Comparison of ENCODE assay signal across 8 cellular contexts in the genomic region with DNA sequence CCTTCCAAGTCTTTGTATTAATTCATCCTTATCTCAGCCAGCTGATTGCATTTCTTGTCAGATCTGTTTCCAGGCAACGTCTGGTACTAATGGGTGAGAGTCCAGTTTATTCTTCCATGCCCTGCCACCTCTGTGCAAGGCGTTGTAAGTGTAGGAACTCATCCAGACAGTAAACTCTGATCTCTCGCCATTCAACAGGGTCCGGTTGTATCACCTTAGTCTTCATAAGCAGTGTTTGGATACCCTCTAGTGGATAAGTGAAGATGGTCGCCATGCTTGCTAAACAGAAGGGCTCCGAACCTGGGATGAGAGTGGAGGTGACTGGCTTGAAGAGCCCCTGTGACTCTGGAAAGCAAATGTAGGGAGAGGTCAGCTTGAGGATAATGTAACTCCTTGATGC. TPM values are rescaled to one million over a fixed set of nuclear protein-coding genes. Genes with fewer than 3 reads are reported as not detected.
DNase-seq lines count a peak whose midpoint lies in the region; ATAC-seq and TF ChIP-seq lines count a peak whose summit lies in the region.

No MANE protein-coding gene starts in this region.

- H3K9me3 ChIP-seq in right lobe of liver = no peaks in the 10 kb centered on the region

- peak; percentile 30 to 54 (median 40) for TF ChIP-seq CTCF in right lobe of liver (IDR thresholded peaks at IDR 0.05)

- WGBS in right lobe of liver (ENCODE audit: insufficient coverage, low coverage, low lambda C conversion rate, missing lambda C conversion rate) = 19% methylated on average over 6 of the region's 6 CpGs

- no peaks in the 10 kb centered on the region for H3K27me3 ChIP-seq in right lobe of liver

- no peaks in the 10 kb centered on the region for H3K36me3 ChIP-seq in right lobe of liver

- H3K4me3 ChIP-seq in right lobe of liver = no peak overlapping the region

- peak; percentile 3 for DNase-seq in NCI-H1436 (lab: John Stamatoyannopoulos, UW)
- no peak for DNase-seq in NCI-H1436 treated with DMSO at 0.1 percent for 48 hours (lab: John Stamatoyannopoulos, UW)
- peak; percentile 65 for DNase-seq in OCI-M1 (lab: John Stamatoyannopoulos, UW)
- DNase-seq in cerebellar nuclear complex (lab: John Stamatoyannopoulos, UW) = peak; percentile 49 to 81
- DNase-seq in right lobe of liver = peak in 1 of 3 donors; percentile 58
- DNase-seq in effector CD4-positive, alpha-beta T cell = no peak

- no peak overlapping the region for H3K27ac ChIP-seq in right lobe of liver

- intact Hi-C loops in right lobe of liver (cut with DNase I) = no loop called here

- no peak for TF ChIP-seq POLR2A in right lobe of liver (IDR thresholded peaks at IDR 0.05)

- ATAC-seq in HG02610 (IDR thresholded peaks at IDR 0.05; ENCODE audit: unreplicated experiment) (peak; percentile 61), right lobe of liver (peak; percentile 65 to 91 (median 84)), GM21390 (IDR thresholded peaks at IDR 0.05; ENCODE audit: unreplicated experiment) (no peak)

- H3K4me1 ChIP-seq in right lobe of liver = peaks cover 0 to 28% (median 5%) of the 10 kb centered on the region in 4 donors

RNA-seq across cellular contexts. Expression of gene CMTM7, which starts 51.6 kb away (rescaled TPM):
- 1 to 10 TPM; 2.7 to 9.8 (median 5.0) TPM for total RNA-seq in right lobe of liver

Comparison
In these comparisons a context has a peak if more than half of its experiments do, and no peak if none do; other contexts are left out.
1. DNase-seq: peak in NCI-H1436 (single experiment), OCI-M1 (single experiment) and cerebellar nuclear complex (2 of 2); none in NCI-H1436 treated with DMSO at 0.1 percent for 48 hours (single experiment) and effector CD4-positive, alpha-beta T cell (single experiment).